ENCODE assay signal across 1 cellular context in the genomic region with DNA sequence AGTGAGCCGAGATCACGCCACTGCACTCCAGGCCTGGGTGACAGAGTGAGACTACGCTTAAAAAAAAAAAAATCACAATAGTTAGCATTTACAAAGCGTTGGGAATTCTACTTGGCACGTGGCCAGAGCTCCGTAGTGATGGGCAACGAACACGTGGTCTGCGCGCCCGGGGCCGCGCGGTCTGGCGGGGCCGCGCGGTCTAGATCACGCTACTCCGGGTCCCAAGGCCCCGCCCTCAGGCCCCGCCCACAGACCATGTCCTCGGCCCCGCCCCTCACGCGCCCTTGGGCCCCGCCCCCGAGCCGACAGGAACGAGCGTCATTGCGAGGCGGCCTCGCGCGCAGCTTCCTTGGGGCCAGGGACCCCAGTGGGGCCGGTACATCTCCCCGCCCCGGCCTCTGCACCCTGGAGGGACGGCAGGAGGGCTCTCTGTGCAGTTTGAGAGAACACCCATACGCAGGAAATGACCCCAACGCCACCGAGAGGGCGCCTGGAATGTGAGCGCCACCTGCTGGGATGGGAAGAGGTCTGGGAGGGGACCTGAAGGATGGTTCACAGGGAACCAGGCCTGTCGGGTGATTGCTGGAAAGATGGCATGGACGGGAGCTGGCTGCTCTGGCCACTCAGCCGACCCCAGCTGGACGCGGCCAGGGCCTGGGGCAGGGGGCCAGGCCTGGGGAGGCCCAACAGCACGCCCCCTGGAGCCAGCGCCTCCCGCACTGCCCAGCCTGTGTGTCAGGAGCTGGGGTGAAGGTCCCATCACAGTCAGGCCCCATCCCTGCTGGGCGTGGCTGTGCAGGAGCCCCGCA.
TF ChIP-seq lines count a peak whose summit lies in the region.

No MANE protein-coding gene starts in this region.

TF ChIP-seq in K562, 482 proteins besides CTCF, POLR2A, EP300 and RAD21 (continued from another document and continues in another):
- TF ChIP-seq, protein P1, sequence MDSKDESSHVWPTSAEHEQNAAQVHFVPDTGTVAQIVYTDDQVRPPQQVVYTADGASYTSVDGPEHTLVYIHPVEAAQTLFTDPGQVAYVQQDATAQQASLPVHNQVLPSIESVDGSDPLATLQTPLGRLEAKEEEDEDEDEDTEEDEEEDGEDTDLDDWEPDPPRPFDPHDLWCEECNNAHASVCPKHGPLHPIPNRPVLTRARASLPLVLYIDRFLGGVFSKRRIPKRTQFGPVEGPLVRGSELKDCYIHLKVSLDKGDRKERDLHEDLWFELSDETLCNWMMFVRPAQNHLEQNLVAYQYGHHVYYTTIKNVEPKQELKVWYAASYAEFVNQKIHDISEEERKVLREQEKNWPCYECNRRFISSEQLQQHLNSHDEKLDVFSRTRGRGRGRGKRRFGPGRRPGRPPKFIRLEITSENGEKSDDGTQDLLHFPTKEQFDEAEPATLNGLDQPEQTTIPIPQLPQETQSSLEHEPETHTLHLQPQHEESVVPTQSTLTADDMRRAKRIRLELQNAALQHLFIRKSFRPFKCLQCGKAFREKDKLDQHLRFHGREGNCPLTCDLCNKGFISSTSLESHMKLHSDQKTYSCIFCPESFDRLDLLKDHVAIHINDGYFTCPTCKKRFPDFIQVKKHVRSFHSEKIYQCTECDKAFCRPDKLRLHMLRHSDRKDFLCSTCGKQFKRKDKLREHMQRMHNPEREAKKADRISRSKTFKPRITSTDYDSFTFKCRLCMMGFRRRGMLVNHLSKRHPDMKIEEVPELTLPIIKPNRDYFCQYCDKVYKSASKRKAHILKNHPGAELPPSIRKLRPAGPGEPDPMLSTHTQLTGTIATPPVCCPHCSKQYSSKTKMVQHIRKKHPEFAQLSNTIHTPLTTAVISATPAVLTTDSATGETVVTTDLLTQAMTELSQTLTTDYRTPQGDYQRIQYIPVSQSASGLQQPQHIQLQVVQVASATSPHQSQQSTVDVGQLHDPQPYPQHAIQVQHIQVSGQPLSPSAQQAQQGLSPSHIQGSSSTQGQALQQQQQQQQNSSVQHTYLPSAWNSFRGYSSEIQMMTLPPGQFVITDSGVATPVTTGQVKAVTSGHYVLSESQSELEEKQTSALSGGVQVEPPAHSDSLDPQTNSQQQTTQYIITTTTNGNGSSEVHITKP (IDR thresholded peaks at IDR 0.05; ENCODE audit: partially characterized antibody) = no peak
- TF ChIP-seq MAFK (IDR thresholded peaks at IDR 0.05; ENCODE audit: low read length) (no peak), SMAD1 (IDR thresholded peaks at IDR 0.05; ENCODE audit: low read depth, low read length, partially characterized antibody) (no peak), BCL6 (CRISPR knock-in tag; IDR thresholded peaks at IDR 0.05) (no peak), HSF4 (CRISPR knock-in tag; IDR thresholded peaks at IDR 0.05; ENCODE audit: borderline replicate concordance) (no peak), ZC3H11A (IDR thresholded peaks at IDR 0.05; ENCODE audit: low read depth, low read length) (no peak), NR4A1 (CRISPR knock-in tag; IDR thresholded peaks at IDR 0.05) (no peak), NR4A1 (tag; IDR thresholded peaks at IDR 0.05) (no peak), ZNF124 (CRISPR knock-in tag; IDR thresholded peaks at IDR 0.05) (no peak), TFAM (CRISPR knock-in tag; conservative IDR thresholded peaks at IDR 0.05) (no peak), FOXK1 (CRISPR knock-in tag; IDR thresholded peaks at IDR 0.05; ENCODE audit: borderline replicate concordance) (0 out of 2 replicates have a peak, but pooled peaks have one; percentile 31), PTRF (tag; IDR thresholded peaks at IDR 0.05) (no peak), BMI1 (IDR thresholded peaks at IDR 0.05; ENCODE audit: low read length) (no peak), ZNF76 (CRISPR knock-in tag; IDR thresholded peaks at IDR 0.05; ENCODE audit: borderline replicate concordance) (no peak), ZNF354B (CRISPR knock-in tag; IDR thresholded peaks at IDR 0.05) (no peak), ATF7 (IDR thresholded peaks at IDR 0.05) (peak; percentile 76), GTF2F1 (IDR thresholded peaks at IDR 0.05; ENCODE audit: low read depth, low read length) (peak; percentile 75; the same call in 1 of the 2 replicates), ZNF57 (CRISPR knock-in tag; IDR thresholded peaks at IDR 0.05) (no peak), PCBP1 (IDR thresholded peaks at IDR 0.05; ENCODE audit: low read depth, low read length, poor library complexity, severe bottlenecking) (peak; percentile 55), POLR2AphosphoS5 (IDR thresholded peaks at IDR 0.05; ENCODE audit: control insufficient read depth, insufficient read depth, low read depth, low read length) (peak; percentile 41; the same call in 1 of the 2 replicates), GATA2 (CRISPR knock-in tag; IDR thresholded peaks at IDR 0.05) (0 out of 2 replicates have a peak, but pooled peaks have one; percentile 48), FIP1L1 (IDR thresholded peaks at IDR 0.05; ENCODE audit: low read depth, low read length, poor library complexity, severe bottlenecking) (no peak), MEF2A (IDR thresholded peaks at IDR 0.05; ENCODE audit: control insufficient read depth, low read depth, low read length) (no peak), HNRNPLL (IDR thresholded peaks at IDR 0.05; ENCODE audit: low read depth, low read length, poor library complexity, severe bottlenecking) (peak; percentile 47), TARDBP (IDR thresholded peaks at IDR 0.05) (no peak), ZZZ3 (IDR thresholded peaks at IDR 0.05) (no peak), ZNF77 (CRISPR knock-in tag; IDR thresholded peaks at IDR 0.05) (no peak), PTBP1 (IDR thresholded peaks at IDR 0.05; ENCODE audit: low read depth, low read length) (no peak), MEF2D (tag; conservative IDR thresholded peaks at IDR 0.05; ENCODE audit: low read depth) (no peak), U2AF2 (optimal IDR thresholded peaks at IDR 0.05; ENCODE audit: low read depth, low read length) (no peak), ETS2 (tag; IDR thresholded peaks at IDR 0.05; ENCODE audit: borderline replicate concordance, poor library complexity, severe bottlenecking) (no peak), CBFA2T3 (IDR thresholded peaks at IDR 0.05) (no peak), TAF15 (IDR thresholded peaks at IDR 0.05; ENCODE audit: low read depth, low read length) (no peak), NR3C1 (CRISPR knock-in tag; IDR thresholded peaks at IDR 0.05) (no peak), SETDB1 (IDR thresholded peaks at IDR 0.05; ENCODE audit: low read length) (no peak), CSDE1 (IDR thresholded peaks at IDR 0.05) (no peak), PHF21A (IDR thresholded peaks at IDR 0.05; ENCODE audit: borderline replicate concordance, low read depth) (peak; percentile 71), ZNF174 (CRISPR knock-in tag; IDR thresholded peaks at IDR 0.05) (no peak), FOXP1 (CRISPR knock-in tag; IDR thresholded peaks at IDR 0.05) (no peak), GTF2E2 (tag; IDR thresholded peaks at IDR 0.05) (no peak), TCF7 (IDR thresholded peaks at IDR 0.05; ENCODE audit: borderline replicate concordance) (no peak), ZSCAN32 (CRISPR knock-in tag; IDR thresholded peaks at IDR 0.05) (no peak), NFRKB (IDR thresholded peaks at IDR 0.05; ENCODE audit: low read depth) (no peak), NFIX (CRISPR knock-in tag; IDR thresholded peaks at IDR 0.05; ENCODE audit: low read depth) (peak; percentile 78), PHF8 (IDR thresholded peaks at IDR 0.05; ENCODE audit: borderline replicate concordance, low read length) (peak; percentile 88; the same call in 1 of the 2 replicates), RCOR1 (IDR thresholded peaks at IDR 0.05; ENCODE audit: borderline replicate concordance in 1 of 2, low read depth in 2 of 2, low read length in 2 of 2) (peak in 1 of 2 experiments; percentile 90; a peak in 2 of 4 replicates), HNRNPUL1 (IDR thresholded peaks at IDR 0.05; ENCODE audit: low read length) (no peak)
- TF ChIP-seq, protein P2, sequence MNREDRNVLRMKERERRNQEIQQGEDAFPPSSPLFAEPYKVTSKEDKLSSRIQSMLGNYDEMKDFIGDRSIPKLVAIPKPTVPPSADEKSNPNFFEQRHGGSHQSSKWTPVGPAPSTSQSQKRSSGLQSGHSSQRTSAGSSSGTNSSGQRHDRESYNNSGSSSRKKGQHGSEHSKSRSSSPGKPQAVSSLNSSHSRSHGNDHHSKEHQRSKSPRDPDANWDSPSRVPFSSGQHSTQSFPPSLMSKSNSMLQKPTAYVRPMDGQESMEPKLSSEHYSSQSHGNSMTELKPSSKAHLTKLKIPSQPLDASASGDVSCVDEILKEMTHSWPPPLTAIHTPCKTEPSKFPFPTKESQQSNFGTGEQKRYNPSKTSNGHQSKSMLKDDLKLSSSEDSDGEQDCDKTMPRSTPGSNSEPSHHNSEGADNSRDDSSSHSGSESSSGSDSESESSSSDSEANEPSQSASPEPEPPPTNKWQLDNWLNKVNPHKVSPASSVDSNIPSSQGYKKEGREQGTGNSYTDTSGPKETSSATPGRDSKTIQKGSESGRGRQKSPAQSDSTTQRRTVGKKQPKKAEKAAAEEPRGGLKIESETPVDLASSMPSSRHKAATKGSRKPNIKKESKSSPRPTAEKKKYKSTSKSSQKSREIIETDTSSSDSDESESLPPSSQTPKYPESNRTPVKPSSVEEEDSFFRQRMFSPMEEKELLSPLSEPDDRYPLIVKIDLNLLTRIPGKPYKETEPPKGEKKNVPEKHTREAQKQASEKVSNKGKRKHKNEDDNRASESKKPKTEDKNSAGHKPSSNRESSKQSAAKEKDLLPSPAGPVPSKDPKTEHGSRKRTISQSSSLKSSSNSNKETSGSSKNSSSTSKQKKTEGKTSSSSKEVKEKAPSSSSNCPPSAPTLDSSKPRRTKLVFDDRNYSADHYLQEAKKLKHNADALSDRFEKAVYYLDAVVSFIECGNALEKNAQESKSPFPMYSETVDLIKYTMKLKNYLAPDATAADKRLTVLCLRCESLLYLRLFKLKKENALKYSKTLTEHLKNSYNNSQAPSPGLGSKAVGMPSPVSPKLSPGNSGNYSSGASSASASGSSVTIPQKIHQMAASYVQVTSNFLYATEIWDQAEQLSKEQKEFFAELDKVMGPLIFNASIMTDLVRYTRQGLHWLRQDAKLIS (CRISPR knock-in tag; IDR thresholded peaks at IDR 0.05) = peak; percentile 90; the same call in 1 of the 2 replicates
- TF ChIP-seq, protein P3, sequence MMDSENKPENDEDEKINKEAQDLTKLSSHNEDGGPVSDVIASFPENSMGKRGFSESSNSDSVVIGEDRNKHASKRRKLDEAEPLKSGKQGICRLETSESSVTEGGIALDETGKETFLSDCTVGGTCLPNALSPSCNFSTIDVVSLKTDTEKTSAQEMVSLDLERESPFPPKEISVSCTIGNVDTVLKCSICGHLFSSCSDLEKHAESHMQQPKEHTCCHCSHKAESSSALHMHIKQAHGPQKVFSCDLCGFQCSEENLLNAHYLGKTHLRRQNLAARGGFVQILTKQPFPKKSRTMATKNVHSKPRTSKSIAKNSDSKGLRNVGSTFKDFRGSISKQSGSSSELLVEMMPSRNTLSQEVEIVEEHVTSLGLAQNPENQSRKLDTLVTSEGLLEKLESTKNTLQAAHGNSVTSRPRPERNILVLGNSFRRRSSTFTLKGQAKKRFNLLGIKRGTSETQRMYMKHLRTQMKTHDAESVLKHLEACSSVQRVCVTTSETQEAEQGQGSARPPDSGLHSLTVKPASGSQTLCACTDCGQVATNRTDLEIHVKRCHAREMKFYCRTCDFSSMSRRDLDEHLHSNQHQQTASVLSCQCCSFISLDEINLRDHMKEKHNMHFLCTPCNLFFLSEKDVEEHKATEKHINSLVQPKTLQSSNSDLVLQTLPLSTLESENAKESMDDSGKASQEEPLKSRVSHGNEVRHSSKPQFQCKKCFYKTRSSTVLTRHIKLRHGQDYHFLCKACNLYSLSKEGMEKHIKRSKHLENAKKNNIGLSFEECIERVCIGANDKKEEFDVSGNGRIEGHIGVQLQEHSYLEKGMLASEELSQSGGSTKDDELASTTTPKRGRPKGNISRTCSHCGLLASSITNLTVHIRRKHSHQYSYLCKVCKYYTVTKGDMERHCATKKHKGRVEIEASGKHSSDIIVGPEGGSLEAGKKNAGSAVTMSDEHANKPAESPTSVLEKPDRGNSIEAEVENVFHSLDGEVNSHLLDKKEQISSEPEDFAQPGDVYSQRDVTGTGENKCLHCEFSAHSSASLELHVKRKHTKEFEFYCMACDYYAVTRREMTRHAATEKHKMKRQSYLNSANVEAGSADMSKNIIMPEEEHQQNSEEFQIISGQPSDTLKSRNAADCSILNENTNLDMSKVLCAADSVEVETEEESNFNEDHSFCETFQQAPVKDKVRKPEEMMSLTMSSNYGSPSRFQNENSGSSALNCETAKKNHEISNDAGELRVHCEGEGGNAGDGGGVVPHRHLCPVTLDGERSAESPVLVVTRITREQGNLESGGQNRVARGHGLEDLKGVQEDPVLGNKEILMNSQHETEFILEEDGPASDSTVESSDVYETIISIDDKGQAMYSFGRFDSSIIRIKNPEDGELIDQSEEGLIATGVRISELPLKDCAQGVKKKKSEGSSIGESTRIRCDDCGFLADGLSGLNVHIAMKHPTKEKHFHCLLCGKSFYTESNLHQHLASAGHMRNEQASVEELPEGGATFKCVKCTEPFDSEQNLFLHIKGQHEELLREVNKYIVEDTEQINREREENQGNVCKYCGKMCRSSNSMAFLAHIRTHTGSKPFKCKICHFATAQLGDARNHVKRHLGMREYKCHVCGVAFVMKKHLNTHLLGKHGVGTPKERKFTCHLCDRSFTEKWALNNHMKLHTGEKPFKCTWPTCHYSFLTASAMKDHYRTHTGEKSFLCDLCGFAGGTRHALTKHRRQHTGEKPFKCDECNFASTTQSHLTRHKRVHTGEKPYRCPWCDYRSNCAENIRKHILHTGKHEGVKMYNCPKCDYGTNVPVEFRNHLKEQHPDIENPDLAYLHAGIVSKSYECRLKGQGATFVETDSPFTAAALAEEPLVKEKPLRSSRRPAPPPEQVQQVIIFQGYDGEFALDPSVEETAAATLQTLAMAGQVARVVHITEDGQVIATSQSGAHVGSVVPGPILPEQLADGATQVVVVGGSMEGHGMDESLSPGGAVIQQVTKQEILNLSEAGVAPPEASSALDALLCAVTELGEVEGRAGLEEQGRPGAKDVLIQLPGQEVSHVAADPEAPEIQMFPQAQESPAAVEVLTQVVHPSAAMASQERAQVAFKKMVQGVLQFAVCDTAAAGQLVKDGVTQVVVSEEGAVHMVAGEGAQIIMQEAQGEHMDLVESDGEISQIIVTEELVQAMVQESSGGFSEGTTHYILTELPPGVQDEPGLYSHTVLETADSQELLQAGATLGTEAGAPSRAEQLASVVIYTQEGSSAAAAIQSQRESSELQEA (IDR thresholded peaks at IDR 0.05; ENCODE audit: low read depth) = no peak
- TF ChIP-seq, protein P4, sequence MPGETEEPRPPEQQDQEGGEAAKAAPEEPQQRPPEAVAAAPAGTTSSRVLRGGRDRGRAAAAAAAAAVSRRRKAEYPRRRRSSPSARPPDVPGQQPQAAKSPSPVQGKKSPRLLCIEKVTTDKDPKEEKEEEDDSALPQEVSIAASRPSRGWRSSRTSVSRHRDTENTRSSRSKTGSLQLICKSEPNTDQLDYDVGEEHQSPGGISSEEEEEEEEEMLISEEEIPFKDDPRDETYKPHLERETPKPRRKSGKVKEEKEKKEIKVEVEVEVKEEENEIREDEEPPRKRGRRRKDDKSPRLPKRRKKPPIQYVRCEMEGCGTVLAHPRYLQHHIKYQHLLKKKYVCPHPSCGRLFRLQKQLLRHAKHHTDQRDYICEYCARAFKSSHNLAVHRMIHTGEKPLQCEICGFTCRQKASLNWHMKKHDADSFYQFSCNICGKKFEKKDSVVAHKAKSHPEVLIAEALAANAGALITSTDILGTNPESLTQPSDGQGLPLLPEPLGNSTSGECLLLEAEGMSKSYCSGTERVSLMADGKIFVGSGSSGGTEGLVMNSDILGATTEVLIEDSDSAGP (CRISPR knock-in tag; IDR thresholded peaks at IDR 0.05) = no peak
